Comparison of ENCODE assay signal across 9 cellular contexts in the genomic region with DNA sequence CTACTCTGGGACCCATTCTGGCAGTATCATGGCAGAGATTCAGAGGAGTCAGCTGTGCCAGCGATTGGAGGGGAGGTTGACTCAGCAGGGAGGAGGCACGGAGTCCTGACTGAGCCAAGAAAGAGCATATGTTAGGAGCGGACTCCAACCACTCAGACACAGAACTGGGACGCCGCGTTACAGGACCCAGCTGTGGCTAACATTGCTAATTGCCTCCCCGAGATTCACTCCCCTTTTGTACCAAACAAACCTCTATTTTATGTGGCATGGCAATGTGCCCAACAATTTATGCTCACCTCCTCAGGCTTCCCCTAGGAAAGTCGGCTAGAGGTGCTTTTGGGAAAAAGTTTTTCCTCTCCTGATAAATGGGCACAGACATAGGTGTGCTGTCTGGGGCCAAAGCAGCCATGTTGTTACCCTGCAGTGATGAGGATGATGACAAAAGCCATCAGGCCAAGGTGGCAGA. TPM values are rescaled to one million over a fixed set of nuclear protein-coding genes. Genes with fewer than 3 reads are reported as not detected.
DNase-seq lines count a peak whose midpoint lies in the region; ATAC-seq and TF ChIP-seq lines count a peak whose summit lies in the region.
"Had no signal": no experiment of that assay in that cellular context is flagged by ENCODE, and none has a peak within 500 bp of the region (broad histone marks: within the 10 kb centered on the region; RNA-seq: fewer than 3 reads in every experiment).

No MANE protein-coding gene starts in this region.

- H4K8ac ChIP-seq in neuronal stem cell (ENCODE audit: low read depth, low read length), result no peak overlapping the region

- H2BK12ac ChIP-seq in neuronal stem cell (ENCODE audit: low read length), result no peak overlapping the region

- H4K91ac ChIP-seq in neuronal stem cell (ENCODE audit: low read depth, low read length, poor library complexity), result no peak overlapping the region

- H3K4me1 Mint-ChIP-seq in activated CD8-positive, alpha-beta T cell treated with anti-CD3 and anti-CD28 coated beads for 36 hours (ENCODE audit: low read depth), result no peaks in the 10 kb centered on the region

- H2BK5ac ChIP-seq in neuronal stem cell (ENCODE audit: low read length), result no peak overlapping the region

- H3K4me1 ChIP-seq in neuronal stem cell (ENCODE audit: control insufficient read depth in 2 of 2, insufficient read depth in 1 of 2, low read depth in 1 of 2, low read length in 2 of 2), result peaks cover 0 to 2% of the 10 kb centered on the region in 2 donors

- H3K4me3 Mint-ChIP-seq in activated CD8-positive, alpha-beta T cell treated with anti-CD3 and anti-CD28 coated beads for 36 hours, result no peak overlapping the region

- no CpG with 5 or more reads among the region's 8 CpGs for WGBS in neuronal stem cell (ENCODE audit: extremely low coverage in 2 of 2, insufficient read length in 2 of 2, insufficient replicate concordance in 1 of 2), 2 donors

- no peak overlapping the region for H3K27ac Mint-ChIP-seq in activated CD8-positive, alpha-beta T cell treated with anti-CD3 and anti-CD28 coated beads for 36 hours

- no peaks in the 10 kb centered on the region for H3K27me3 Mint-ChIP-seq in activated CD8-positive, alpha-beta T cell treated with anti-CD3 and anti-CD28 coated beads for 36 hours

- ATAC-seq in activated CD8-positive, alpha-beta T cell treated with anti-CD3 and anti-CD28 coated beads for 36 hours, result no peak
- no peak for ATAC-seq in HG02885 (IDR thresholded peaks at IDR 0.05; ENCODE audit: poor library complexity, unreplicated experiment)
- no peak for ATAC-seq in GM18519 (IDR thresholded peaks at IDR 0.05; ENCODE audit: low FRiP score, unreplicated experiment)

- no peak overlapping the region for H3K4ac ChIP-seq in neuronal stem cell (ENCODE audit: low read length)

- TF ChIP-seq CTCF in activated CD8-positive, alpha-beta T cell treated with anti-CD3 and anti-CD28 coated beads for 36 hours (IDR thresholded peaks at IDR 0.05), result no peak

- H3K4me3 ChIP-seq in neuronal stem cell (ENCODE audit: low read length in 2 of 2), result no peak overlapping the region

- H3K14ac ChIP-seq in neuronal stem cell (ENCODE audit: low read length), result no peak overlapping the region

- POLR2A ChIA-PET in activated CD8-positive, alpha-beta T cell treated with anti-CD3 and anti-CD28 coated beads for 36 hours (lab: Charles Lee), result no interaction called here

- no peaks in the 10 kb centered on the region for H3K36me3 ChIP-seq in neuronal stem cell (replicated peaks in 1 of 2; ENCODE audit: control insufficient read depth in 2 of 2, insufficient read depth in 2 of 2, low read length in 2 of 2)

- no peak overlapping the region for H2BK15ac ChIP-seq in neuronal stem cell (ENCODE audit: low read length)

- intact Hi-C loops in activated CD8-positive, alpha-beta T cell treated with anti-CD3 and anti-CD28 coated beads for 36 hours (cut with micrococcal nuclease), result no loop called here

- no peaks in the 10 kb centered on the region for H3K9me3 Mint-ChIP-seq in activated CD8-positive, alpha-beta T cell treated with anti-CD3 and anti-CD28 coated beads for 36 hours

- peaks cover 2% of the 10 kb centered on the region for H3K79me1 ChIP-seq in neuronal stem cell (ENCODE audit: low read depth, low read length)

- H2BK120ac ChIP-seq in neuronal stem cell (ENCODE audit: low read depth, low read length), result no peak overlapping the region

- H3K23ac ChIP-seq in neuronal stem cell (ENCODE audit: low read depth, low read length, poor library complexity), result no peak overlapping the region

- no peak overlapping the region for H3K9ac ChIP-seq in neuronal stem cell (ENCODE audit: low read depth, low read length, poor library complexity)

- no peaks in the 10 kb centered on the region for H3K9me3 ChIP-seq in neuronal stem cell (replicated peaks in 1 of 2; ENCODE audit: control insufficient read depth in 2 of 2, insufficient read depth in 1 of 2, low read depth in 1 of 2, low read length in 2 of 2)

- H3K27me3 ChIP-seq in neuronal stem cell (ENCODE audit: control insufficient read depth in 3 of 3, insufficient read depth in 3 of 3, low read depth in 1 of 3, low read length in 3 of 3), result no peaks in the 10 kb centered on the region

- H2AK5ac ChIP-seq in neuronal stem cell (ENCODE audit: low read depth, low read length), result peak overlapping the region; percentile 61

- no peak overlapping the region for H3K18ac ChIP-seq in neuronal stem cell (ENCODE audit: low read length)

- no peak overlapping the region for H2AFZ ChIP-seq in neuronal stem cell (ENCODE audit: low read length)

- CTCF ChIA-PET in activated CD8-positive, alpha-beta T cell treated with anti-CD3 and anti-CD28 coated beads for 36 hours (lab: Charles Lee), result interaction anchor here (0.9 to 1.5 kb wide), 2 partner anchors 82 to 83 kb away, joined by 3 read pairs; no protein-coding TSS in a partner anchor

- no peak overlapping the region for H3K4me2 ChIP-seq in neuronal stem cell (ENCODE audit: insufficient read depth, low read length, poor library complexity, severe bottlenecking)

- peak; percentile 80 for DNase-seq in AG08396 (ENCODE audit: low spot score)
- peak; percentile 97 for DNase-seq in NCI-H2171 treated with DMSO at 0.1 percent for 48 hours (lab: John Stamatoyannopoulos, UW)
- peak; percentile 25 for DNase-seq in epidermal melanocyte (ENCODE audit: insufficient read length, low spot score)
- DNase-seq in neuronal stem cell (ENCODE audit: low spot score), result no peak
- DNase-seq in foreskin melanocyte, result no peak
- DNase-seq in activated CD8-positive, alpha-beta T cell treated with anti-CD3 and anti-CD28 coated beads for 36 hours, result no peak
- DNase-seq: activated CD8-positive, alpha-beta memory T cell treated with anti-CD3 and anti-CD28 coated beads, Interleukin-2, amount 50 U/mL, for 4 hours had no signal

- no peaks in the 10 kb centered on the region for H3K36me3 Mint-ChIP-seq in activated CD8-positive, alpha-beta T cell treated with anti-CD3 and anti-CD28 coated beads for 36 hours (ENCODE audit: low read depth)

- no peak overlapping the region for H3K27ac ChIP-seq in neuronal stem cell (replicated peaks; ENCODE audit: low read length)

RNA-seq across cellular contexts. Expression of a gene that starts 15.2 kb away (rescaled TPM):
- polyA plus RNA-seq in neuronal stem cell (2013, experiment 1 of 2), result 28.9 TPM
- 29.6 TPM for polyA plus RNA-seq in neuronal stem cell (2013, experiment 2 of 2)
- total RNA-seq in activated CD8-positive, alpha-beta T cell treated with anti-CD3 and anti-CD28 coated beads for 36 hours, result 10 to 100 TPM; 29.4 to 32.4 TPM

Comparison
In these comparisons a context has a peak if more than half of its experiments do, and no peak if none do; other contexts are left out.
1. DNase-seq: peak in AG08396 (single experiment), NCI-H2171 treated with DMSO at 0.1 percent for 48 hours (single experiment) and epidermal melanocyte (single experiment); none in neuronal stem cell (single experiment), foreskin melanocyte (single experiment) and activated CD8-positive, alpha-beta T cell treated with anti-CD3 and anti-CD28 coated beads for 36 hours (single experiment).